Comparison of ENCODE assay signal across 27 cellular contexts in genomic region chr1:52691856-52692255, GRCh38. TPM values are rescaled to one million over a fixed set of nuclear protein-coding genes. Genes with fewer than 3 reads are reported as not detected.
"Had no signal": no experiment of that assay in that cellular context is flagged by ENCODE, and none has a peak within 500 bp of the region (broad histone marks: within the 10 kb centered on the region; RNA-seq: fewer than 3 reads in every experiment).

No MANE protein-coding gene starts in this region.

- H3K4me3 ChIP-seq: ascending aorta, gastrocnemius medialis, skin epidermis, stomach, suprapubic skin, transverse colon had no signal

- H3K27ac Mint-ChIP-seq: activated B cell treated with CpG ODN at 0.5 μM for 24 hours; activated CD4-positive, alpha-beta memory T cell treated with anti-CD3 and anti-CD28 coated beads for 36 hours; activated CD8-positive, alpha-beta memory T cell treated with anti-CD3 and anti-CD28 coated beads, Interleukin-2, amount 10 ng/mL, durations not matched to agents 7 days and 5 days; nephron progenitor cell; T-helper 1 cell treated with Interleukin-12 subunit alpha and Interleukin-12 subunit beta and Interleukin-4 antibody, amounts not matched to agents 30 μg/mL and 1 μg/mL, for 36 hours had no signal

- H3K9me3 ChIP-seq: ascending aorta, gastrocnemius medialis, stomach, suprapubic skin, transverse colon had no signal

- H3K27me3 Mint-ChIP-seq: activated B cell treated with CpG ODN at 0.5 μM for 24 hours; activated CD4-positive, alpha-beta memory T cell treated with anti-CD3 and anti-CD28 coated beads for 36 hours; activated CD8-positive, alpha-beta memory T cell treated with anti-CD3 and anti-CD28 coated beads, Interleukin-2, amount 10 ng/mL, durations not matched to agents 7 days and 5 days; memory B cell had no signal

- H3K9me3 Mint-ChIP-seq: activated B cell treated with CpG ODN at 0.5 μM for 24 hours; activated CD4-positive, alpha-beta memory T cell treated with anti-CD3 and anti-CD28 coated beads for 36 hours; activated naive CD4-positive, alpha-beta T cell treated with anti-CD3 and anti-CD28 coated beads, Interleukin-2, amount 50 U/mL, for 72 hours; nephron progenitor cell; T-helper 1 cell treated with Interleukin-12 subunit alpha and Interleukin-12 subunit beta and Interleukin-4 antibody, amounts not matched to agents 30 μg/mL and 1 μg/mL, for 36 hours had no signal

- H3K27me3 ChIP-seq: ascending aorta, brain microvascular endothelial cell, gastrocnemius medialis, stomach, suprapubic skin, transverse colon had no signal

- ATAC-seq: activated CD8-positive, alpha-beta memory T cell treated with anti-CD3 and anti-CD28 coated beads, Interleukin-2, amount 10 ng/mL, durations not matched to agents 7 days and 5 days; esophagus mucosa; gastrocnemius medialis; left cardiac atrium; right cardiac atrium had no signal

- H3K79me2 ChIP-seq: parathyroid adenoma had no signal

- DNase-seq: activated B cell treated with CpG ODN at 0.5 μM for 24 hours; activated CD4-positive, alpha-beta memory T cell treated with anti-CD3 and anti-CD28 coated beads for 36 hours; activated CD4-positive, alpha-beta T cell treated with anti-CD3 and anti-CD28 coated beads for 4 hours; activated CD8-positive, alpha-beta memory T cell treated with anti-CD3 and anti-CD28 coated beads, Interleukin-2, amount 10 ng/mL, durations not matched to agents 7 days and 5 days; brain microvascular endothelial cell; central memory CD4-positive, alpha-beta T cell; effector memory CD4-positive, alpha-beta T cell; gastrocnemius medialis; hippocampal formation; left cardiac atrium; nephron progenitor cell; right cardiac atrium; stimulated activated CD4-positive, alpha-beta T cell treated with anti-CD3 and anti-CD28 coated beads, Interleukin-1b, Interleukin-23, amount 100 ng/mL, for 48 hours; stomach; T1000; transverse colon had no signal

- H3K4me3 Mint-ChIP-seq: activated B cell treated with CpG ODN at 0.5 μM for 24 hours; activated CD4-positive, alpha-beta memory T cell treated with anti-CD3 and anti-CD28 coated beads for 36 hours; activated CD8-positive, alpha-beta memory T cell treated with anti-CD3 and anti-CD28 coated beads, Interleukin-2, amount 10 ng/mL, durations not matched to agents 7 days and 5 days; memory B cell; nephron progenitor cell; T-helper 1 cell treated with Interleukin-12 subunit alpha and Interleukin-12 subunit beta and Interleukin-4 antibody, amounts not matched to agents 30 μg/mL and 1 μg/mL, for 36 hours had no signal

- H2AFZ ChIP-seq: parathyroid adenoma had no signal

- H3K4me1 ChIP-seq: ascending aorta, parathyroid adenoma had no signal

- H3K9ac ChIP-seq: parathyroid adenoma had no signal

- H3K4me1 Mint-ChIP-seq: nephron progenitor cell had no signal

- H3K27ac ChIP-seq: ascending aorta, brain microvascular endothelial cell, gastrocnemius medialis, parathyroid adenoma, skin epidermis, stomach, suprapubic skin, transverse colon had no signal

RNA-seq across cellular contexts. Expression of gene SHISAL2A, which starts 58.9 kb away (rescaled TPM):
- total RNA-seq: ascending aorta, dermis microvascular lymphatic vessel endothelial cell, endothelial cell of umbilical vein, pulmonary artery endothelial cell, right cardiac atrium, suprapubic skin had no signal
- polyA plus RNA-seq: endothelial cell of umbilical vein, right cardiac atrium had no signal
